ENCODE assay signal across 8 cellular contexts in genomic region chr6:30325150-30325872, GRCh38. TPM values are rescaled to one million over a fixed set of nuclear protein-coding genes. Genes with fewer than 3 reads are reported as not detected.
DNase-seq lines count a peak whose midpoint lies in the region; ATAC-seq and TF ChIP-seq lines count a peak whose summit lies in the region.

No MANE protein-coding gene starts in this region.

- peak; percentile 27 to 64 (median 58) for ATAC-seq in heart left ventricle
- ATAC-seq in sciatic nerve, result no peak
- ATAC-seq in GM18858 (IDR thresholded peaks at IDR 0.05; ENCODE audit: unreplicated experiment), result no peak

- H3K27ac ChIP-seq in DOHH2 (ENCODE audit: low read depth, low read length) (peak overlapping the region; percentile 87), OCI-LY3 (ENCODE audit: low read length) (peak overlapping the region; percentile 81; the same call in 1 of the 2 replicates), heart left ventricle (peak overlapping the region in 10 of 12 donors; percentile 93 to 99 (median 97))

- H3K79me2 ChIP-seq in DOHH2 (ENCODE audit: control insufficient read depth, low read length) (peaks cover 77% of the 10 kb centered on the region), OCI-LY3 (ENCODE audit: low read length) (peaks cover 72% of the 10 kb centered on the region)

- H3K27me3 ChIP-seq in DOHH2 (ENCODE audit: control insufficient read depth, low read length) (no peaks in the 10 kb centered on the region), OCI-LY3 (ENCODE audit: low read depth, low read length) (no peaks in the 10 kb centered on the region), heart left ventricle (no peaks in the 10 kb centered on the region)

- DNase-seq in HFF-Myc (ENCODE audit: extremely low read depth, low read depth) (no peak), heart left ventricle (peak in 3 of 5 donors; percentile 28 to 51 (median 46)), sciatic nerve (ENCODE audit: low spot score) (peak; percentile 62), NCI-H69 (lab: John Stamatoyannopoulos, UW) (no peak)
- DNase-seq in activated gamma-delta T cell treated with anti-CD3 and anti-CD28 coated beads, Interleukin-2, amount 50 U/mL, for 16 hours (ENCODE audit: low read depth), result peak; percentile 80

- no peaks in the 10 kb centered on the region for H3K9me2 ChIP-seq in DOHH2 (replicated peaks; ENCODE audit: control insufficient read depth, low read length)

- intact Hi-C loops in heart left ventricle (cut with DNase I), result loop anchor here in 5 of 10 donors (5.0 to 10.0 kb wide), 4 partner anchors 108 to 261 kb away; partner anchors contain the start of genes TRIM26 (in 3 of the 5), POLR1H (in 1 of the 5) and PPP1R11 (in 1 of the 5)
- intact Hi-C loops in sciatic nerve (cut with DNase I), result no loop called here

- TF ChIP-seq POLR2A in heart left ventricle (IDR thresholded peaks at IDR 0.05), result no peak

- WGBS in heart left ventricle, 4 donors, result 4 to 8% (median 6%) methylated on average over 10 of the region's 10 CpGs

- H3K4me1 ChIP-seq in DOHH2 (ENCODE audit: control insufficient read depth, low read length) (peaks cover 51% of the 10 kb centered on the region), OCI-LY3 (ENCODE audit: low read length) (peaks cover 26% of the 10 kb centered on the region), heart left ventricle (peaks cover 5 to 64% (median 24%) of the 10 kb centered on the region in 12 donors)

- H3F3A ChIP-seq in DOHH2 (ENCODE audit: control insufficient read depth, insufficient read depth), result peaks cover 6% of the 10 kb centered on the region

- peak overlapping the region; percentile 99 for H3K4me2 ChIP-seq in DOHH2 (ENCODE audit: low read length)
- peak overlapping the region; percentile 84 for H3K4me2 ChIP-seq in OCI-LY3 (ENCODE audit: low read length)

- peaks cover 24% of the 10 kb centered on the region for H4K20me1 ChIP-seq in DOHH2 (ENCODE audit: control insufficient read depth, insufficient read depth, low read depth, low read length)
- H4K20me1 ChIP-seq in OCI-LY3 (ENCODE audit: insufficient read depth, low read length), result peaks cover 17% of the 10 kb centered on the region

- H3K36me3 ChIP-seq in DOHH2 (ENCODE audit: control insufficient read depth, low read length), result peaks cover 55% of the 10 kb centered on the region
- peaks cover 5% of the 10 kb centered on the region for H3K36me3 ChIP-seq in OCI-LY3 (replicated peaks; ENCODE audit: low read depth, low read length)
- peaks cover 0 to 19% (median 13%) of the 10 kb centered on the region in 9 donors for H3K36me3 ChIP-seq in heart left ventricle

- H3K4me3 ChIP-seq in DOHH2 (ENCODE audit: low read length) (peak overlapping the region; percentile 99), HFF-Myc (replicated peaks; ENCODE audit: low read depth, low read length) (peak overlapping the region; percentile 82), OCI-LY3 (ENCODE audit: low read length) (peak overlapping the region; percentile 97), heart left ventricle (peak overlapping the region; percentile 74 to 97 (median 86))

- TF ChIP-seq CTCF in DOHH2 (IDR thresholded peaks at IDR 0.05; ENCODE audit: low read depth, low read length, poor library complexity, severe bottlenecking) (no peak), HFF-Myc (IDR thresholded peaks at IDR 0.05; ENCODE audit: low read depth, low read length, missing control alignments) (no peak), OCI-LY3 (IDR thresholded peaks at IDR 0.05; ENCODE audit: low read depth, low read length) (no peak), heart left ventricle (IDR thresholded peaks at IDR 0.05) (no peak)

- no peak overlapping the region for H2AFZ ChIP-seq in OCI-LY3 (ENCODE audit: low read depth, low read length)

- H3K9me3 ChIP-seq in DOHH2 (ENCODE audit: control insufficient read depth, insufficient read depth, low read length) (no peaks in the 10 kb centered on the region), OCI-LY3 (ENCODE audit: insufficient read depth, low read length) (no peaks in the 10 kb centered on the region), heart left ventricle (no peaks in the 10 kb centered on the region)

- peak overlapping the region; percentile 89 for H3K9ac ChIP-seq in OCI-LY3 (ENCODE audit: low read length)

RNA-seq across cellular contexts. Expression of gene TRIM39, which starts 1.4 kb away (rescaled TPM):
- total RNA-seq in heart left ventricle, result 10 to 100 TPM in 2 of 9 donors, 1 to 10 TPM in 7; 6.4 to 12.1 (median 8.4) TPM
- polyA plus RNA-seq in heart left ventricle, result 1 to 10 TPM; 5.1 to 9.6 TPM
- 18.0 TPM for total RNA-seq in sciatic nerve

RNA-seq across cellular contexts. Expression of gene RPP21, which starts 19.6 kb away (rescaled TPM):
- total RNA-seq in heart left ventricle, result 10 to 100 TPM; 17.3 to 64.4 (median 24.7) TPM
- 10 to 100 TPM; 84.1 to 88.9 TPM for polyA plus RNA-seq in heart left ventricle
- 36.7 TPM for total RNA-seq in sciatic nerve

Comparison
In these comparisons a context has a peak if more than half of its experiments do, and no peak if none do; other contexts are left out.
1. DNase-seq: peak in activated gamma-delta T cell treated with anti-CD3 and anti-CD28 coated beads, Interleukin-2, amount 50 U/mL, for 16 hours (single experiment), heart left ventricle (3 of 5) and sciatic nerve (single experiment); none in HFF-Myc (single experiment) and NCI-H69 (single experiment).
2. ATAC-seq: peak in heart left ventricle (4 of 4); none in sciatic nerve (single experiment) and GM18858 (single experiment).
3. Peak in every context shown above with its lines, with median percentiles within 50 percentile points of each other: H3K27ac ChIP-seq and H3K4me3 ChIP-seq.